In genomic region chr14:21241218-21241819, GRCh38 we compare ENCODE assay signal across 1 cellular context.
TF ChIP-seq lines count a peak whose summit lies in the region.

No MANE protein-coding gene starts in this region.

TF ChIP-seq in endothelial cell of umbilical vein, 7 proteins besides CTCF, POLR2A, EP300 and RAD21 (continued from another document):
- TF ChIP-seq JUN (IDR thresholded peaks at IDR 0.05; ENCODE audit: borderline replicate concordance, insufficient read depth, insufficient read length, low read depth) (no peak), GATA2 (IDR thresholded peaks at IDR 0.05; ENCODE audit: insufficient read depth, insufficient read length, low read depth, low read length) (no peak), FOS (IDR thresholded peaks at IDR 0.05; ENCODE audit: borderline replicate concordance, insufficient read depth, low read length) (no peak), EZH2 (IDR thresholded peaks at IDR 0.05; ENCODE audit: borderline replicate concordance, low read depth, low read length, severe bottlenecking) (no peak)
- TF ChIP-seq, protein P1, sequence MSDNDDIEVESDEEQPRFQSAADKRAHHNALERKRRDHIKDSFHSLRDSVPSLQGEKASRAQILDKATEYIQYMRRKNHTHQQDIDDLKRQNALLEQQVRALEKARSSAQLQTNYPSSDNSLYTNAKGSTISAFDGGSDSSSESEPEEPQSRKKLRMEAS (IDR thresholded peaks at IDR 0.05; ENCODE audit: insufficient read depth, insufficient read length): no peak
TF ChIP-seq in endothelial cell of umbilical vein: peak in this region for 0.
